1 cellular context compared by ENCODE assay signal in the genomic region with DNA sequence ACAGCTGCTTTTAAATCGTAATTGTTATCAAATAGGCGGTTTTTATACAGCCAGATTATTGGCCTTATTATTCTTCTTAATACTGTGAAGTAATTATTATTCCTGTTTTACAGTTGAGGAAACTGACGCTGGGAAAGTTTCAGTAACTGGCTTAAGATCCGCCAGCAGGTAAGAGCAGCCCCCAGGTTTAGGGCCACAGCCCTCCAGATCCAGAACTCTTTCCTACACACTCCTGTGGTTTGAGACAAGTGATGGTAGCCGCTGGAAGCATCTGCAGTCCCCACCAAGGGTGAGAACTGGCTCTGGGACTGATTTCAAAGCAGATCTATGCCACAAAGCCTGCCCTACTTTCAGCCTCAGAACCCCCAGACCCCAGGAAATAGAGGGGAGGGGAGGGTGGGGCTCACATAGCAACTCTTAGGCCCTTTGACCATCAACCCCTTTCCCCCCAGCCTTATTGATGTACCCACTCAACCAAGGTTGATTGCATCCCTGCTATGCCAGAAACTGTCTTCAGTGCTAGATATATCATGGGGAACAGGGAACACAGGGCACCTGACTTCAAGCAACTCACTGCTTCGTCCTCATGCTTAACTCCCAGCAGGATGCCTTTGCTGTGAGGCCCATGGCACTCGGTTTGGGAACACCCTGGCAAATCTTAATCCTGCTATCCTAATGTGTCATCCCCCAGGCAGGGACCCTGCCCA.
TF ChIP-seq lines count a peak whose summit lies in the region.

No MANE protein-coding gene starts in this region.

TF ChIP-seq in HCT116, 20 proteins besides CTCF, POLR2A, EP300 and RAD21:
- no peak for TF ChIP-seq JUND (IDR thresholded peaks at IDR 0.05)
- TF ChIP-seq POLR2AphosphoS5 (IDR thresholded peaks at IDR 0.05; ENCODE audit: low read depth, low read length), result no peak
- TF ChIP-seq FOSL1 (IDR thresholded peaks at IDR 0.05; ENCODE audit: low read depth), result no peak
- no peak for TF ChIP-seq EGR1 (IDR thresholded peaks at IDR 0.05; ENCODE audit: low read depth)
- TF ChIP-seq, protein P1, sequence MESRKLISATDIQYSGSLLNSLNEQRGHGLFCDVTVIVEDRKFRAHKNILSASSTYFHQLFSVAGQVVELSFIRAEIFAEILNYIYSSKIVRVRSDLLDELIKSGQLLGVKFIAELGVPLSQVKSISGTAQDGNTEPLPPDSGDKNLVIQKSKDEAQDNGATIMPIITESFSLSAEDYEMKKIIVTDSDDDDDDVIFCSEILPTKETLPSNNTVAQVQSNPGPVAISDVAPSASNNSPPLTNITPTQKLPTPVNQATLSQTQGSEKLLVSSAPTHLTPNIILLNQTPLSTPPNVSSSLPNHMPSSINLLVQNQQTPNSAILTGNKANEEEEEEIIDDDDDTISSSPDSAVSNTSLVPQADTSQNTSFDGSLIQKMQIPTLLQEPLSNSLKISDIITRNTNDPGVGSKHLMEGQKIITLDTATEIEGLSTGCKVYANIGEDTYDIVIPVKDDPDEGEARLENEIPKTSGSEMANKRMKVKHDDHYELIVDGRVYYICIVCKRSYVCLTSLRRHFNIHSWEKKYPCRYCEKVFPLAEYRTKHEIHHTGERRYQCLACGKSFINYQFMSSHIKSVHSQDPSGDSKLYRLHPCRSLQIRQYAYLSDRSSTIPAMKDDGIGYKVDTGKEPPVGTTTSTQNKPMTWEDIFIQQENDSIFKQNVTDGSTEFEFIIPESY (IDR thresholded peaks at IDR 0.05; ENCODE audit: extremely low read depth, insufficient replicate concordance, low read length), result no peak
- no peak for TF ChIP-seq EZH2phosphoT487 (IDR thresholded peaks at IDR 0.05; ENCODE audit: borderline replicate concordance)
- no peak for TF ChIP-seq ZNF274 (IDR thresholded peaks at IDR 0.05; ENCODE audit: low read depth, low read length)
- TF ChIP-seq SP1 (IDR thresholded peaks at IDR 0.05; ENCODE audit: low read depth), result no peak
- no peak for TF ChIP-seq CEBPB (IDR thresholded peaks at IDR 0.05; ENCODE audit: low read depth)
- TF ChIP-seq CBX3 (IDR thresholded peaks at IDR 0.05; ENCODE audit: low read depth), result no peak
- TF ChIP-seq ELF1 (IDR thresholded peaks at IDR 0.05; ENCODE audit: borderline replicate concordance, low read depth), result no peak
- TF ChIP-seq, protein P2, sequence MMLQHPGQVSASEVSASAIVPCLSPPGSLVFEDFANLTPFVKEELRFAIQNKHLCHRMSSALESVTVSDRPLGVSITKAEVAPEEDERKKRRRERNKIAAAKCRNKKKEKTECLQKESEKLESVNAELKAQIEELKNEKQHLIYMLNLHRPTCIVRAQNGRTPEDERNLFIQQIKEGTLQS (IDR thresholded peaks at IDR 0.05), result no peak
- no peak for TF ChIP-seq YY1 (IDR thresholded peaks at IDR 0.05; ENCODE audit: extremely low read depth, insufficient replicate concordance, low read depth, low read length)
- no peak for TF ChIP-seq MAX (IDR thresholded peaks at IDR 0.05)
- TF ChIP-seq EZH2 (IDR thresholded peaks at IDR 0.05), result no peak
- TF ChIP-seq SIN3A (IDR thresholded peaks at IDR 0.05; ENCODE audit: low read depth), result no peak
- TF ChIP-seq ZFX (IDR thresholded peaks at IDR 0.05), result no peak
- no peak for TF ChIP-seq REST (IDR thresholded peaks at IDR 0.05; ENCODE audit: low read depth)
- no peak for TF ChIP-seq TCF7L2 (IDR thresholded peaks at IDR 0.05; ENCODE audit: borderline replicate concordance, extremely low read depth, insufficient read depth, insufficient read length)
- TF ChIP-seq SRF (IDR thresholded peaks at IDR 0.05; ENCODE audit: low read depth), result no peak
